16 cellular contexts compared by ENCODE assay signal in the genomic region with DNA sequence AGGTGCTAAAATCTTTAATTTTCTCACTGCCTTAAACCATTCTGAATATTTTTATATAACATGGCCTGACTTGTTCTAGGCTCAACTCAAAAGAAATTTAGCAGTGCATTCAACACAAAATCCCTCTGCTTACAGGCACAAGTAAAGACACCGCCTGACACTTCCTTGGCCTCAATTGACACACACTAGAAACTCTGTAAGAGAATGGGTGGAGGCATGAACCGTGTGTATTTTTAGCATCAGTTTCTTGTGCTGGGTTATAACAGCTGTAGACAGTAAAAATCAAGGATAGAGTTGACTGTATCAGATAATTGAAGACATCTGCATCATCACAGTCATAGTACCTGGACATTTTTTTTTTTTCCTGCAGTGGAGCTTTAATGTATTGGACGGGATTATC. TPM values are rescaled to one million over a fixed set of nuclear protein-coding genes. Genes with fewer than 3 reads are reported as not detected.
DNase-seq lines count a peak whose midpoint lies in the region; ATAC-seq, FAIRE-seq and TF ChIP-seq lines count a peak whose summit lies in the region.
"Had no signal": no experiment of that assay in that cellular context is flagged by ENCODE, and none has a peak within 500 bp of the region (broad histone marks: within the 10 kb centered on the region; RNA-seq: fewer than 3 reads in every experiment).

No MANE protein-coding gene starts in this region.

- no peaks in the 10 kb centered on the region for H3K27me3 Mint-ChIP-seq in activated CD8-positive, alpha-beta T cell treated with anti-CD3 and anti-CD28 coated beads, Interleukin-2, amount 10 ng/mL, durations not matched to agents 7 days and 5 days (ENCODE audit: low read depth)
- H3K27me3 Mint-ChIP-seq: B cell had no signal

- H3K27ac ChIP-seq in mesenchymal stem cell (ENCODE audit: low read length, poor library complexity, severe bottlenecking) (no peak overlapping the region), kidney (ENCODE audit: low read depth in 2 of 2, low read length in 2 of 2) (no peak overlapping the region)

- peaks cover 8% of the 10 kb centered on the region for H3K9me3 Mint-ChIP-seq in activated CD8-positive, alpha-beta T cell treated with anti-CD3 and anti-CD28 coated beads, Interleukin-2, amount 10 ng/mL, durations not matched to agents 7 days and 5 days (ENCODE audit: insufficient read depth)

- H3K9me3 ChIP-seq in mesenchymal stem cell (ENCODE audit: control insufficient read depth, low read length) = peaks cover 13% of the 10 kb centered on the region
- peaks cover 0 to 3% of the 10 kb centered on the region in 2 donors for H3K9me3 ChIP-seq in kidney (ENCODE audit: control insufficient read depth in 1 of 2, low read length in 2 of 2)

- H4K91ac ChIP-seq in mesenchymal stem cell (ENCODE audit: low read length) = no peak overlapping the region

- H3K4me1 ChIP-seq in mesenchymal stem cell (ENCODE audit: control insufficient read depth, insufficient read depth, low read depth, low read length) (no peaks in the 10 kb centered on the region), kidney (ENCODE audit: control insufficient read depth in 1 of 2, insufficient read depth in 1 of 2, low read depth in 1 of 2, low read length in 2 of 2) (no peaks in the 10 kb centered on the region)

- no peak overlapping the region for H3K18ac ChIP-seq in mesenchymal stem cell (ENCODE audit: low read depth in 1 of 2, low read length in 2 of 2)

- peak; percentile 56 for ATAC-seq in Right ventricle myocardium superior (ENCODE audit: poor library complexity)
- no peak for ATAC-seq in activated CD8-positive, alpha-beta T cell treated with anti-CD3 and anti-CD28 coated beads, Interleukin-2, amount 10 ng/mL, durations not matched to agents 7 days and 5 days
- no peak for ATAC-seq in GM19035 (IDR thresholded peaks at IDR 0.05; ENCODE audit: unreplicated experiment)

- H3K14ac ChIP-seq in mesenchymal stem cell (ENCODE audit: low read length in 2 of 2) = no peak overlapping the region

- no peaks in the 10 kb centered on the region for H3K79me1 ChIP-seq in mesenchymal stem cell (replicated peaks; ENCODE audit: low read length, poor library complexity, severe bottlenecking)

- no peak overlapping the region for H3K23ac ChIP-seq in mesenchymal stem cell (ENCODE audit: low read length in 2 of 2)

- no peak overlapping the region for H3K4ac ChIP-seq in mesenchymal stem cell (ENCODE audit: low read depth in 1 of 2, low read length in 2 of 2)

- H3K36me3 Mint-ChIP-seq in activated CD8-positive, alpha-beta T cell treated with anti-CD3 and anti-CD28 coated beads, Interleukin-2, amount 10 ng/mL, durations not matched to agents 7 days and 5 days (ENCODE audit: low read depth) = peaks cover 4% of the 10 kb centered on the region

- H2BK15ac ChIP-seq in mesenchymal stem cell (ENCODE audit: low read depth, poor library complexity, severe bottlenecking) = no peak overlapping the region

- no peaks in the 10 kb centered on the region for H3K4me1 Mint-ChIP-seq in activated CD8-positive, alpha-beta T cell treated with anti-CD3 and anti-CD28 coated beads, Interleukin-2, amount 10 ng/mL, durations not matched to agents 7 days and 5 days (ENCODE audit: low read depth)
- H3K4me1 Mint-ChIP-seq: B cell had no signal

- H2BK120ac ChIP-seq in mesenchymal stem cell (ENCODE audit: low read depth, low read length) = no peak overlapping the region

- no peak overlapping the region for H2AFZ ChIP-seq in mesenchymal stem cell (ENCODE audit: low read depth, low read length)

- DNase-seq in Right ventricle myocardium superior (no peak), cardiac septum (ENCODE audit: low spot score) (no peak), fibroblast of gingiva (ENCODE audit: low read depth) (peak; percentile 61), mesenchymal stem cell (no peak), kidney (no peak), mesenteric fat pad (ENCODE audit: low spot score) (no peak)
- no peak for DNase-seq in activated CD8-positive, alpha-beta T cell treated with anti-CD3 and anti-CD28 coated beads, Interleukin-2, amount 10 ng/mL, durations not matched to agents 7 days and 5 days
- DNase-seq: 8988T; DND-41; GOT3; NCI-H1694 treated with DMSO at 0.1 percent for 48 hours; NK-92 treated with Interleukin-12 subunit alpha and Interleukin-12 subunit beta, amount 100 ng/mL, for 24 hours; SIG-M5 had no signal

- no peak for TF ChIP-seq CTCF in kidney (IDR thresholded peaks at IDR 0.05; ENCODE audit: borderline replicate concordance, extremely low read depth, insufficient read depth)

- H3K4me3 ChIP-seq in mesenchymal stem cell (ENCODE audit: insufficient read depth in 1 of 2, low read depth in 1 of 2, low read length in 2 of 2) (no peak overlapping the region), kidney (ENCODE audit: low read length in 2 of 2) (no peak overlapping the region)

- H2BK12ac ChIP-seq in mesenchymal stem cell (ENCODE audit: low read length in 2 of 2) = no peak overlapping the region

- H3K9ac ChIP-seq in mesenchymal stem cell (ENCODE audit: low read length) (peak overlapping the region; percentile 52), kidney (ENCODE audit: low read length in 2 of 2) (no peak overlapping the region)

- POLR2A ChIA-PET in activated CD8-positive, alpha-beta T cell treated with anti-CD3 and anti-CD28 coated beads, Interleukin-2, amount 10 ng/mL, durations not matched to agents 7 days and 5 days (lab: Charles Lee) = no interaction called here

- H2AK5ac ChIP-seq in mesenchymal stem cell (ENCODE audit: low read length, severe bottlenecking) = no peak overlapping the region

- FAIRE-seq in kidney (lab: Jason Lieb, UNC) = no peak

- no peak overlapping the region for H3K27ac Mint-ChIP-seq in activated CD8-positive, alpha-beta T cell treated with anti-CD3 and anti-CD28 coated beads, Interleukin-2, amount 10 ng/mL, durations not matched to agents 7 days and 5 days
- H3K27ac Mint-ChIP-seq: B cell had no signal

- H3K36me3 ChIP-seq in mesenchymal stem cell (ENCODE audit: control insufficient read depth in 1 of 2, insufficient read depth in 2 of 2, low read depth in 1 of 2, low read length in 2 of 2) (peaks cover 0 to 3% of the 10 kb centered on the region in 2 experiments), kidney (ENCODE audit: control insufficient read depth in 1 of 2, insufficient read depth in 2 of 2, low read length in 2 of 2) (no peaks in the 10 kb centered on the region)

- CTCF ChIA-PET in activated CD8-positive, alpha-beta T cell treated with anti-CD3 and anti-CD28 coated beads, Interleukin-2, amount 10 ng/mL, durations not matched to agents 7 days and 5 days (lab: Charles Lee) = no interaction called here

- H4K8ac ChIP-seq in mesenchymal stem cell (ENCODE audit: low read length) = no peak overlapping the region

- H3K27me3 ChIP-seq in mesenchymal stem cell (ENCODE audit: control insufficient read depth in 1 of 2, insufficient read depth in 1 of 2, low read length in 2 of 2) = no peaks in the 10 kb centered on the region

- H2BK5ac ChIP-seq in mesenchymal stem cell (ENCODE audit: low read depth, low read length, poor library complexity, severe bottlenecking) = no peak overlapping the region

- WGBS in mesenchymal stem cell = 100% methylated on average over 1 of the region's 3 CpGs

- H3K4me2 ChIP-seq in mesenchymal stem cell (ENCODE audit: low read length, poor library complexity, severe bottlenecking) = no peak overlapping the region

- intact Hi-C loops in Right ventricle myocardium superior (cut with DNase I) = no loop called here
- intact Hi-C loops in cardiac septum (cut with DNase I) = no loop called here
- intact Hi-C loops in kidney (cut with DNase I) = no loop called here

- no peak overlapping the region for H3K4me3 Mint-ChIP-seq in activated CD8-positive, alpha-beta T cell treated with anti-CD3 and anti-CD28 coated beads, Interleukin-2, amount 10 ng/mL, durations not matched to agents 7 days and 5 days
- H3K4me3 Mint-ChIP-seq: B cell had no signal

RNA-seq across cellular contexts. Expression of a gene that starts 54.3 kb away (rescaled TPM):
- total RNA-seq in Right ventricle myocardium superior (7.2 TPM), cardiac septum (3.6 TPM), kidney (16.5 TPM), mesenteric fat pad (21.0 TPM)
- polyA plus RNA-seq in mesenchymal stem cell (2013, experiment 1 of 2) = 6.2 TPM
- polyA plus RNA-seq in mesenchymal stem cell (2013, experiment 2 of 2) = 6.2 TPM
- 3.7 TPM for polyA plus RNA-seq in kidney (ENCODE audit: insufficient read depth, low read depth, low replicate concordance)
- 1 to 10 TPM; 6.6 to 7.4 TPM for total RNA-seq in activated CD8-positive, alpha-beta T cell treated with anti-CD3 and anti-CD28 coated beads, Interleukin-2, amount 10 ng/mL, durations not matched to agents 7 days and 5 days
- total RNA-seq: G401 had no signal
